ENCODE assay signal across 1 cellular context in genomic region chrX:153766098-153766817, GRCh38.
TF ChIP-seq lines count a peak whose summit lies in the region.

No MANE protein-coding gene starts in this region.

TF ChIP-seq in K562, 482 proteins besides CTCF, POLR2A, EP300 and RAD21 (continued from another document and continues in another):
- TF ChIP-seq MITF (IDR thresholded peaks at IDR 0.05), result no peak
- no peak for TF ChIP-seq ZNF584 (CRISPR knock-in tag; IDR thresholded peaks at IDR 0.05; ENCODE audit: low read depth)
- TF ChIP-seq ZFP91 (CRISPR knock-in tag; IDR thresholded peaks at IDR 0.05), result no peak
- TF ChIP-seq RFX1 (IDR thresholded peaks at IDR 0.05), result no peak
- TF ChIP-seq E2F5 (CRISPR knock-in tag; IDR thresholded peaks at IDR 0.05), result no peak
- TF ChIP-seq GTF2B (IDR thresholded peaks at IDR 0.05; ENCODE audit: extremely low read depth, insufficient read length), result no peak
- TF ChIP-seq ZNF57 (CRISPR knock-in tag; IDR thresholded peaks at IDR 0.05), result no peak
- no peak for TF ChIP-seq DIDO1 (tag; IDR thresholded peaks at IDR 0.05; ENCODE audit: low read depth)
- peak; percentile 43 for TF ChIP-seq CBFA2T3 (IDR thresholded peaks at IDR 0.05)
- TF ChIP-seq KAT2B (IDR thresholded peaks at IDR 0.05; ENCODE audit: low read depth, low read length), result no peak
- TF ChIP-seq ZBTB43 (CRISPR knock-in tag; IDR thresholded peaks at IDR 0.05), result no peak
- TF ChIP-seq KAT7 (CRISPR knock-in tag; IDR thresholded peaks at IDR 0.05; ENCODE audit: borderline replicate concordance), result no peak
- TF ChIP-seq ZNF324 (CRISPR knock-in tag; IDR thresholded peaks at IDR 0.05), result no peak
- no peak for TF ChIP-seq FIP1L1 (IDR thresholded peaks at IDR 0.05; ENCODE audit: low read depth, low read length, poor library complexity, severe bottlenecking)
- no peak for TF ChIP-seq ZNF23 (CRISPR knock-in tag; IDR thresholded peaks at IDR 0.05)
- TF ChIP-seq PHB (CRISPR knock-in tag; IDR thresholded peaks at IDR 0.05), result no peak
- TF ChIP-seq HIVEP1 (CRISPR knock-in tag; IDR thresholded peaks at IDR 0.05), result no peak
- no peak for TF ChIP-seq CREBBP (IDR thresholded peaks at IDR 0.05; ENCODE audit: low read depth, low read length)
- TF ChIP-seq RBM14 (IDR thresholded peaks at IDR 0.05; ENCODE audit: borderline replicate concordance, insufficient read depth, low read depth, low read length), result 0 out of 2 replicates have a peak, but pooled peaks have one; percentile 74
- no peak for TF ChIP-seq DEAF1 (CRISPR knock-in tag; IDR thresholded peaks at IDR 0.05)
- no peak for TF ChIP-seq HNRNPL (IDR thresholded peaks at IDR 0.05; ENCODE audit: low read depth, low read length)
- no peak for TF ChIP-seq CBX3 (IDR thresholded peaks at IDR 0.05; ENCODE audit: borderline replicate concordance in 1 of 2, low read length in 2 of 2)
- TF ChIP-seq SAP30 (IDR thresholded peaks at IDR 0.05; ENCODE audit: borderline replicate concordance, insufficient read depth, low read depth, low read length, poor library complexity, severe bottlenecking), result no peak
- 0 out of 2 replicates have a peak, but pooled peaks have one; percentile 14 for TF ChIP-seq ELF2 (CRISPR knock-in tag; IDR thresholded peaks at IDR 0.05)
- peak; percentile 46; the same call in 1 of the 2 replicates for TF ChIP-seq EGR1 (conservative IDR thresholded peaks at IDR 0.05)
- TF ChIP-seq TCF15 (CRISPR knock-in tag; IDR thresholded peaks at IDR 0.05), result no peak
- no peak for TF ChIP-seq ZBTB11 (CRISPR knock-in tag; IDR thresholded peaks at IDR 0.05)
- no peak for TF ChIP-seq FOXK2 (conservative IDR thresholded peaks at IDR 0.05 in 1 of 2, IDR thresholded peaks at IDR 0.05 in 1 of 2; ENCODE audit: low read depth in 2 of 2)
- TF ChIP-seq ZNF408 (CRISPR knock-in tag; IDR thresholded peaks at IDR 0.05; ENCODE audit: low read depth), result no peak
- no peak for TF ChIP-seq RCOR1 (IDR thresholded peaks at IDR 0.05; ENCODE audit: borderline replicate concordance in 1 of 2, low read depth in 2 of 2, low read length in 2 of 2)
- TF ChIP-seq SLC30A9 (CRISPR knock-in tag; IDR thresholded peaks at IDR 0.05), result no peak
- no peak for TF ChIP-seq ZNF224 (CRISPR knock-in tag; IDR thresholded peaks at IDR 0.05)
- TF ChIP-seq ATF3 (IDR thresholded peaks at IDR 0.05), result peak; percentile 74
- no peak for TF ChIP-seq ATF3 (CRISPR knock-in tag; conservative IDR thresholded peaks at IDR 0.05)
- no peak for TF ChIP-seq ZNF354B (CRISPR knock-in tag; IDR thresholded peaks at IDR 0.05)
- TF ChIP-seq JUNB (CRISPR knock-in tag; conservative IDR thresholded peaks at IDR 0.05), result no peak
- peak; percentile 91 for TF ChIP-seq JUND (IDR thresholded peaks at IDR 0.05; ENCODE audit: borderline replicate concordance, low read depth, low read length)
- TF ChIP-seq JUND (tag; IDR thresholded peaks at IDR 0.05; ENCODE audit: borderline replicate concordance, low read depth, low read length), result peak; percentile 83; the same call in 2 of the 3 replicates
- no peak for TF ChIP-seq E2F3 (CRISPR knock-in tag; IDR thresholded peaks at IDR 0.05)
- no peak for TF ChIP-seq ETV6 (IDR thresholded peaks at IDR 0.05; ENCODE audit: borderline replicate concordance in 1 of 2, low read depth in 2 of 2, low read length in 1 of 2)
- TF ChIP-seq ETV6 (CRISPR knock-in tag; IDR thresholded peaks at IDR 0.05; ENCODE audit: borderline replicate concordance), result no peak
- no peak for TF ChIP-seq ZNF407 (IDR thresholded peaks at IDR 0.05; ENCODE audit: low read depth)
- TF ChIP-seq ZNF140 (CRISPR knock-in tag; IDR thresholded peaks at IDR 0.05), result no peak
- TF ChIP-seq GTF2F1 (IDR thresholded peaks at IDR 0.05; ENCODE audit: low read depth, low read length), result no peak
